Comparison of ENCODE assay signal across 1 cellular context in the genomic region with DNA sequence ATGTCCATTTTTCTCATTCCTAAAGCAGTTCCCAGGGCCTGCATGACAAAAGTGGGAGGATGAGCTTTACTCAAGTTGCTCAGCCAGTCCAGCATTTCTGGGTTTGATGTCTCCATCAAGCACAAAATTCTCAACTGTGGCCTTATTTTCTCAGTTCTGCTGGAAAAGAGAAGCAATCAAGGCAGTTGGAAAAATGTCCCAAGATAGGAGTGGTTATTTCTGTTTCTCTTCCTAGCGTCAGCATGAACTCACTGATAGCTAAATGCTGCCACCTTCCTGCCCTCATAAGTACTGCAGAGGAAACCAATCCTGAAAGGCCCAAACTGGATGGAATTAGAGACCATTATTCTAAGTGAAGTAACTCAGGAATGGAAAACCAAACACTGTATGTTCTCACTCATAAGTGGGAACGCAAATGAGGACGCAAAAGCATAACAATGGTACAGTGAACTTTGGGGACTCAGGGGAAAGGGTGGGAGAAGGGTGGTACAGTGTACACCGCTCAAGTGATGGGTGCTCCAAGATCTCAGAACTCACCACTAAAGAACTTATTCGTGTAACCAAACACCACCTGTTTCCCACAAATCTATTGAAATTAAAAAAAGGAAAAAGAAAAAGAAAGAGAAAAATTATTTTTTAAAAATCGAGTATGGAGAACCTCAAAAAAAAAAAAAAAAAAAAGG.
A peak's percentile ranks its signal among the peaks of the same experiment; 100 is the strongest.
TF ChIP-seq lines count a peak whose summit lies in the region.

No MANE protein-coding gene starts in this region.

TF ChIP-seq in H1, 55 proteins besides CTCF, POLR2A, EP300 and RAD21 (continued from another document):
- TF ChIP-seq CREB1 (IDR thresholded peaks at IDR 0.05) (peak; percentile 24; the same call in 1 of the 2 replicates), RBBP5 (IDR thresholded peaks at IDR 0.05; ENCODE audit: borderline replicate concordance, low read depth, low read length) (no peak)
- TF ChIP-seq, protein P1, sequence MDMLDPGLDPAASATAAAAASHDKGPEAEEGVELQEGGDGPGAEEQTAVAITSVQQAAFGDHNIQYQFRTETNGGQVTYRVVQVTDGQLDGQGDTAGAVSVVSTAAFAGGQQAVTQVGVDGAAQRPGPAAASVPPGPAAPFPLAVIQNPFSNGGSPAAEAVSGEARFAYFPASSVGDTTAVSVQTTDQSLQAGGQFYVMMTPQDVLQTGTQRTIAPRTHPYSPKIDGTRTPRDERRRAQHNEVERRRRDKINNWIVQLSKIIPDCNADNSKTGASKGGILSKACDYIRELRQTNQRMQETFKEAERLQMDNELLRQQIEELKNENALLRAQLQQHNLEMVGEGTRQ (IDR thresholded peaks at IDR 0.05; ENCODE audit: low read length): no peak
